In genomic region chr11:69269926-69270697, GRCh38 we compare ENCODE assay signal across 24 cellular contexts. TPM values are rescaled to one million over a fixed set of nuclear protein-coding genes. Genes with fewer than 3 reads are reported as not detected.
"Had no signal": no experiment of that assay in that cellular context is flagged by ENCODE, and none has a peak within 500 bp of the region (broad histone marks: within the 10 kb centered on the region; RNA-seq: fewer than 3 reads in every experiment).

No MANE protein-coding gene starts in this region.

- H3K4me2 ChIP-seq: neural progenitor cell had no signal

- DNase-seq: heart left ventricle; hypothalamus; islet precursor cell; left cardiac atrium; mesendoderm; naive B cell; natural killer cell; nephron progenitor cell; ovary; right cardiac atrium; stimulated activated CD4-positive, alpha-beta T cell treated with anti-CD3 and anti-CD28 coated beads, Interleukin-4, amount 100 ng/mL, for 24 hours; stimulated activated naive CD4-positive, alpha-beta T cell treated with Interleukin-2 at 50 U/mL for 16 hours; stimulated activated naive CD8-positive, alpha-beta T cell treated with anti-CD3 and anti-CD28 coated beads, Interleukin-15, amount 100 ng/mL, for 72 hours; substantia nigra had no signal

- H3K9ac ChIP-seq: neural progenitor cell had no signal

- H2AFZ ChIP-seq: neural progenitor cell had no signal

- H3K27me3 ChIP-seq: heart left ventricle, neural progenitor cell, ovary, tibial nerve, vagina had no signal

- ATAC-seq: heart left ventricle; left cardiac atrium; left lobe of liver; natural killer cell; right cardiac atrium; sciatic nerve; stimulated activated effector memory CD8-positive, alpha-beta T cell treated with anti-CD3 and anti-CD28 coated beads, Interleukin-12 subunit alpha, Interleukin-12 subunit beta, amount 100 ng/mL, for 72 hours; stimulated activated naive CD8-positive, alpha-beta T cell treated with anti-CD3 and anti-CD28 coated beads, Interleukin-15, amount 100 ng/mL, for 72 hours had no signal

- H3K36me3 ChIP-seq: heart left ventricle, neural progenitor cell, ovary, tibial nerve, vagina had no signal

- H3K4me3 ChIP-seq: heart left ventricle, lung, neural progenitor cell, ovary, skin epidermis, tibial nerve, vagina had no signal

- H3K27ac ChIP-seq: neural progenitor cell, ovary, tibial nerve, vagina had no signal

- H3K9me3 ChIP-seq: heart left ventricle, ovary, tibial nerve, vagina had no signal

RNA-seq across cellular contexts. Expression of gene MYEOV, which starts 23.8 kb away (rescaled TPM):
- total RNA-seq: temporal lobe, urinary bladder had no signal
- polyA plus RNA-seq: right cardiac atrium had no signal
